Comparison of ENCODE assay signal across 14 cellular contexts in the genomic region with DNA sequence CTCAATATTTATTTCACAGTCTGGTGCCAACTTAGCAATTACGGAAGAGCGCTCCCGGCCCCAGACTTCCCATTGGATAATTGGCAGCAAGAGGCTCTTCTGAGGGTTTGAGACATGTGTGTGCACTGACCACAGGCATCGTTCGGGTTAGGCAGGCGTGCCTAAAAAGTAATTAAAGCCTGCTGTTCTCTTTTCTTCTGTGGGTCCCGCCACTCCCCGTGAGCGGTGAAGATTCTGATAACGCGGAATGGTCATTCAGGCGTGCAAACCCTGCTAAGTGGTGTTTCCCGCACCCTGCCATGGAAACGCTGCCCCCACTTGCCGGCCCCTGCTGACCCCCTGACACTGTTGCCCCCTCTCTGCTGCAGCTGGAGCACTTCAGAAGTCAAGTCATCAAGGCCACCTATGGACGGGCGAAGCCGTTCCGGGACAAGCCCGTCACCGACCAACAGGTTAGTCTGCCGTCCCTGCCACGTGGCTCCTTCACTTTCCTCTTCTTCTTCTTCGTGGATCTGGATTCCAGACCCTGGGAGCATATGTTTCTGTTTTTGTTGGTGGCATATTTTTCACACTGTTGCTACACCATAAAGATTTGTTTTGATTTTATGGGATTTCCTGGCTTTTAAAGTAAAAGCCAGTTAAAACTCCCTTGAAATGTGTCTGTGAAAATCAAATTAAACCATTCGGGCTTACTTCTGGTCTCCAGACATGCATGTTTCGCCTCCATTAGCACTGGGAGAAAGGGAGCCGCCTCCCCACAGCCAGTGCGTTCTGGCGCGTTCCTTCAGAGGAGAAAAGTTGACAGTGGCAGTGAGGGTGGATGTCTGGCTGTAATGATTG.
DNase-seq lines count a peak whose midpoint lies in the region; ATAC-seq, FAIRE-seq and TF ChIP-seq lines count a peak whose summit lies in the region.
"Had no signal": no experiment of that assay in that cellular context is flagged by ENCODE, and none has a peak within 500 bp of the region (broad histone marks: within the 10 kb centered on the region; RNA-seq: fewer than 3 reads in every experiment).

No MANE protein-coding gene starts in this region.

- no peak for DNase-seq in BE2C
- DNase-seq in NCI-H1417 treated with DMSO at 0.1 percent for 48 hours (lab: John Stamatoyannopoulos, UW) = peak; percentile 30
- peak in 1 of 4 experiments; percentile 25 for DNase-seq in K562 (ENCODE audit: extremely low read depth in 1 of 4, low spot score in 3 of 4)
- DNase-seq in neural progenitor cell (ENCODE audit: low spot score) = peak; percentile 89
- DNase-seq in stimulated activated CD4-positive, alpha-beta T cell treated with anti-CD3 and anti-CD28 coated beads, Interleukin-4, amount 100 ng/mL, for 24 hours = no peak
- DNase-seq in activated CD4-positive, alpha-beta memory T cell treated with anti-CD3 and anti-CD28 coated beads, Interleukin-2, amount 10 ng/mL, durations not matched to agents 7 days and 5 days = no peak
- no peak for DNase-seq in breast epithelium (ENCODE audit: low spot score in 2 of 2)
- DNase-seq: gastrocnemius medialis, left ventricle myocardium inferior, NCI-H1436 treated with DMSO at 0.1 percent for 48 hours had no signal

- H3F3A ChIP-seq in neural progenitor cell (ENCODE audit: low read depth) = peaks cover 9% of the 10 kb centered on the region

- H3K79me2 ChIP-seq in K562 (ENCODE audit: control insufficient read depth, insufficient read depth, low read length) = no peaks in the 10 kb centered on the region
- H3K79me2 ChIP-seq in neural progenitor cell (ENCODE audit: low read depth) = no peaks in the 10 kb centered on the region

- H4K20me1 ChIP-seq in K562 (replicated peaks; ENCODE audit: control insufficient read depth, insufficient read depth, low read length) (peaks cover 11% of the 10 kb centered on the region; the same call in 1 of the 2 replicates), neural progenitor cell (ENCODE audit: low read depth) (no peaks in the 10 kb centered on the region)

- no peak for TF ChIP-seq EP300 in K562 (IDR thresholded peaks at IDR 0.05; ENCODE audit: low read length)

- H3K4me2 ChIP-seq in K562 (ENCODE audit: insufficient read depth, low read length) = peak overlapping the region; percentile 22; the same call in 1 of the 2 replicates
- peak overlapping the region; percentile 50 for H3K4me2 ChIP-seq in neural progenitor cell

- H3K36me3 Mint-ChIP-seq in neural progenitor cell = no peaks in the 10 kb centered on the region
- H3K36me3 Mint-ChIP-seq in activated CD4-positive, alpha-beta memory T cell treated with anti-CD3 and anti-CD28 coated beads, Interleukin-2, amount 10 ng/mL, durations not matched to agents 7 days and 5 days (ENCODE audit: low read depth) = no peaks in the 10 kb centered on the region

- no peak for ATAC-seq in K562
- ATAC-seq in GM19452 (IDR thresholded peaks at IDR 0.05; ENCODE audit: unreplicated experiment) = no peak
- ATAC-seq: gastrocnemius medialis, Panc1 had no signal

- intact Hi-C loops in K562 (cut with micrococcal nuclease) (no loop called here), breast epithelium (cut with DNase I; ENCODE audit: low total_unique reads) (loop anchor here (5.0 kb wide), 1 partner anchor 110 kb away; the partner anchor contains the start of gene CTRC)

- H3K9me3 ChIP-seq in BE2C (no peaks in the 10 kb centered on the region), K562 (replicated peaks; ENCODE audit: control insufficient read depth, insufficient read depth, low read depth, low read length) (no peaks in the 10 kb centered on the region), neural progenitor cell (ENCODE audit: low read depth) (no peaks in the 10 kb centered on the region), breast epithelium (no peaks in the 10 kb centered on the region)
- H3K9me3 ChIP-seq: gastrocnemius medialis, left ventricle myocardium inferior, prostate gland had no signal

- in situ Hi-C loops in K562 (cut with MboI) = loop anchor here (5.0 kb wide), 1 partner anchor 100 kb away; no protein-coding TSS in a partner anchor

- no peaks in the 10 kb centered on the region; the same call in 1 of the 2 replicates for H3K4me1 ChIP-seq in BE2C
- H3K4me1 ChIP-seq in K562 (replicated peaks in 1 of 2; ENCODE audit: control insufficient read depth in 2 of 2, insufficient read depth in 2 of 2, low read length in 2 of 2) = peaks cover 32 to 40% of the 10 kb centered on the region in 2 experiments
- H3K4me1 ChIP-seq in neural progenitor cell = peaks cover 30% of the 10 kb centered on the region
- no peaks in the 10 kb centered on the region for H3K4me1 ChIP-seq in breast epithelium
- H3K4me1 ChIP-seq: prostate gland had no signal

- CTCF ChIA-PET in K562 (lab: Yijun Ruan, JAX; ENCODE audit: low intra/inter-chr PET ratio) = interaction anchor here (1.0 to 2.2 kb wide), 2 partner anchors 104 to 105 kb away, joined by 3 to 11 read pairs; no protein-coding TSS in a partner anchor
- CTCF ChIA-PET in activated CD4-positive, alpha-beta memory T cell treated with anti-CD3 and anti-CD28 coated beads, Interleukin-2, amount 10 ng/mL, durations not matched to agents 7 days and 5 days (lab: Charles Lee) = no interaction called here

- H3K4me1 Mint-ChIP-seq in neural progenitor cell = peaks cover 64% of the 10 kb centered on the region
- peaks cover 7% of the 10 kb centered on the region for H3K4me1 Mint-ChIP-seq in activated CD4-positive, alpha-beta memory T cell treated with anti-CD3 and anti-CD28 coated beads, Interleukin-2, amount 10 ng/mL, durations not matched to agents 7 days and 5 days

- no peak for TF ChIP-seq RAD21 in K562 (CRISPR knock-in tag; conservative IDR thresholded peaks at IDR 0.05 in 1 of 2, IDR thresholded peaks at IDR 0.05 in 1 of 2)

- POLR2A ChIA-PET in K562 (lab: Yijun Ruan, JAX) = interaction anchor here (0.6 kb wide), 1 partner anchor 74 kb away, joined by 3 read pairs; no protein-coding TSS in a partner anchor
- POLR2A ChIA-PET in activated CD4-positive, alpha-beta memory T cell treated with anti-CD3 and anti-CD28 coated beads, Interleukin-2, amount 10 ng/mL, durations not matched to agents 7 days and 5 days (lab: Charles Lee) = no interaction called here

- no peaks in the 10 kb centered on the region for H3K9me1 ChIP-seq in K562 (ENCODE audit: control insufficient read depth, insufficient read depth, low read length)

- no peak for TF ChIP-seq POLR2A in K562 (conservative IDR thresholded peaks at IDR 0.05)
- TF ChIP-seq POLR2A in breast epithelium (IDR thresholded peaks at IDR 0.05) = no peak

- 18% methylated on average over 30 of the region's 30 CpGs for WGBS in K562 (ENCODE audit: insufficient coverage, low coverage, missing lambda C conversion rate)

- H3K27ac ChIP-seq in K562 (ENCODE audit: extremely low read depth, low read depth, low read length) (no peak overlapping the region), neural progenitor cell (no peak overlapping the region), breast epithelium (peak overlapping the region in 1 of 2 donors; percentile 26)
- H3K27ac ChIP-seq: C4-2B, gastrocnemius medialis, left ventricle myocardium inferior, prostate gland had no signal

- BruUV-seq in K562 (replicated peaks; lab: Mats Ljungman, UMichigan) = no TSS peak

- peaks cover 26% of the 10 kb centered on the region for H3K27me3 Mint-ChIP-seq in neural progenitor cell (ENCODE audit: insufficient read depth, low read depth)
- H3K27me3 Mint-ChIP-seq in activated CD4-positive, alpha-beta memory T cell treated with anti-CD3 and anti-CD28 coated beads, Interleukin-2, amount 10 ng/mL, durations not matched to agents 7 days and 5 days = peaks cover 20% of the 10 kb centered on the region

- TF ChIP-seq CTCF in BE2C (IDR thresholded peaks at IDR 0.05; ENCODE audit: low read depth, low read length) (no peak), K562 (IDR thresholded peaks at IDR 0.05 in 2 of 3, conservative IDR thresholded peaks at IDR 0.05 in 1 of 3; ENCODE audit: insufficient read depth in 2 of 3, low read depth in 1 of 3, low read length in 3 of 3) (no peak), neural progenitor cell (IDR thresholded peaks at IDR 0.05) (no peak), breast epithelium (IDR thresholded peaks at IDR 0.05) (no peak)

- peaks cover 2% of the 10 kb centered on the region for H3K9me3 Mint-ChIP-seq in neural progenitor cell
- no peaks in the 10 kb centered on the region for H3K9me3 Mint-ChIP-seq in activated CD4-positive, alpha-beta memory T cell treated with anti-CD3 and anti-CD28 coated beads, Interleukin-2, amount 10 ng/mL, durations not matched to agents 7 days and 5 days

- FAIRE-seq in K562 (lab: Jason Lieb, UNC) = no peak

- H3K4me3 ChIP-seq in BE2C (ENCODE audit: low read depth, low read length) (peak overlapping the region; percentile 15), K562 (no peak overlapping the region), neural progenitor cell (no peak overlapping the region), breast epithelium (no peak overlapping the region)
- H3K4me3 ChIP-seq: gastrocnemius medialis, left ventricle myocardium inferior, prostate gland had no signal

- H3K9ac ChIP-seq in K562 (ENCODE audit: insufficient read depth in 1 of 2, low read depth in 2 of 2, low read length in 2 of 2) (peak overlapping the region in 1 of 2 experiments; percentile 14; a peak in 1 of 4 replicates), neural progenitor cell (no peak overlapping the region)

- H2AFZ ChIP-seq in K562 (ENCODE audit: low read depth, low read length) (peak overlapping the region; percentile 36; the same call in 1 of the 2 replicates), neural progenitor cell (replicated peaks) (no peak overlapping the region)

- peak overlapping the region; percentile 76 for H3K4me3 Mint-ChIP-seq in neural progenitor cell
- no peak overlapping the region for H3K4me3 Mint-ChIP-seq in activated CD4-positive, alpha-beta memory T cell treated with anti-CD3 and anti-CD28 coated beads, Interleukin-2, amount 10 ng/mL, durations not matched to agents 7 days and 5 days

- H3K27me3 ChIP-seq in BE2C = no peaks in the 10 kb centered on the region
- H3K27me3 ChIP-seq in K562 (ENCODE audit: control insufficient read depth in 2 of 2, insufficient read depth in 2 of 2, low read length in 2 of 2) = no peaks in the 10 kb centered on the region; a peak in 1 of 5 replicates
- H3K27me3 ChIP-seq in neural progenitor cell = no peaks in the 10 kb centered on the region
- H3K27me3 ChIP-seq in breast epithelium = no peaks in the 10 kb centered on the region

- H3K27ac Mint-ChIP-seq in neural progenitor cell = peak overlapping the region; percentile 94
- H3K27ac Mint-ChIP-seq in activated CD4-positive, alpha-beta memory T cell treated with anti-CD3 and anti-CD28 coated beads, Interleukin-2, amount 10 ng/mL, durations not matched to agents 7 days and 5 days = no peak overlapping the region

- H3K36me3 ChIP-seq in BE2C (no peaks in the 10 kb centered on the region), K562 (ENCODE audit: control insufficient read depth, insufficient read depth, low read length) (no peaks in the 10 kb centered on the region), neural progenitor cell (no peaks in the 10 kb centered on the region), breast epithelium (no peaks in the 10 kb centered on the region)
- H3K36me3 ChIP-seq: gastrocnemius medialis, left ventricle myocardium inferior, prostate gland had no signal

TF ChIP-seq in K562, 482 proteins besides CTCF, POLR2A, EP300 and RAD21 (continues in another document):
- peak; percentile 84 for TF ChIP-seq L3MBTL2 (IDR thresholded peaks at IDR 0.05)
- TF ChIP-seq NFYB (IDR thresholded peaks at IDR 0.05; ENCODE audit: extremely low read depth, insufficient read length) = no peak

Comparison
In these comparisons a context has a peak if more than half of its experiments do, and no peak if none do; other contexts are left out.
1. DNase-seq: peak in NCI-H1417 treated with DMSO at 0.1 percent for 48 hours (single experiment) and neural progenitor cell (single experiment); none in BE2C (single experiment), stimulated activated CD4-positive, alpha-beta T cell treated with anti-CD3 and anti-CD28 coated beads, Interleukin-4, amount 100 ng/mL, for 24 hours (single experiment), activated CD4-positive, alpha-beta memory T cell treated with anti-CD3 and anti-CD28 coated beads, Interleukin-2, amount 10 ng/mL, durations not matched to agents 7 days and 5 days (single experiment) and breast epithelium (0 of 2).